20 cellular contexts compared by ENCODE assay signal in genomic region chr20:64113444-64113775, GRCh38. TPM values are rescaled to one million over a fixed set of nuclear protein-coding genes. Genes with fewer than 3 reads are reported as not detected.
"Had no signal": no experiment of that assay in that cellular context is flagged by ENCODE, and none has a peak within 500 bp of the region (broad histone marks: within the 10 kb centered on the region; RNA-seq: fewer than 3 reads in every experiment).

No MANE protein-coding gene starts in this region.

- H3K27ac ChIP-seq: foreskin keratinocyte, SK-N-MC had no signal

- H3K27ac Mint-ChIP-seq: activated naive CD8-positive, alpha-beta T cell treated with anti-CD3 and anti-CD28 coated beads for 36 hours; effector memory CD8-positive, alpha-beta T cell; nephron progenitor cell; type B pancreatic cell had no signal

- H3K9me3 Mint-ChIP-seq: activated naive CD8-positive, alpha-beta T cell treated with anti-CD3 and anti-CD28 coated beads for 36 hours; activated T-cell treated with anti-CD3 and anti-CD28 coated beads, Interleukin-2, amount 50 U/mL, for 4 hours; effector memory CD8-positive, alpha-beta T cell; nephron progenitor cell; type B pancreatic cell had no signal

- H3K36me3 Mint-ChIP-seq: activated naive CD8-positive, alpha-beta T cell treated with anti-CD3 and anti-CD28 coated beads for 36 hours; type B pancreatic cell had no signal

- H3K27me3 ChIP-seq: foreskin keratinocyte had no signal

- H3K27me3 Mint-ChIP-seq: activated naive CD8-positive, alpha-beta T cell treated with anti-CD3 and anti-CD28 coated beads for 36 hours had no signal

- H3K4me1 Mint-ChIP-seq: activated naive CD8-positive, alpha-beta T cell treated with anti-CD3 and anti-CD28 coated beads for 36 hours had no signal

- H3K4me1 ChIP-seq: foreskin keratinocyte had no signal

- H3K4me3 ChIP-seq: SK-N-MC had no signal

- DNase-seq: activated gamma-delta T cell; activated naive CD8-positive, alpha-beta T cell treated with anti-CD3 and anti-CD28 coated beads for 36 hours; activated T-cell treated with anti-CD3 and anti-CD28 coated beads, Interleukin-2, amount 50 U/mL, for 4 hours; amygdala; dermis blood vessel endothelial cell; foreskin keratinocyte; kidney glomerular epithelial cell; mesendoderm; nephron progenitor cell; stimulated activated CD4-positive, alpha-beta T cell treated with anti-CD3 and anti-CD28 coated beads, Interleukin-2, amount 100 ng/mL, for 48 hours; stimulated activated naive CD4-positive, alpha-beta T cell; T-helper 1 cell; T1000 had no signal

- H3K4me3 Mint-ChIP-seq: activated naive CD8-positive, alpha-beta T cell treated with anti-CD3 and anti-CD28 coated beads for 36 hours; activated T-cell treated with anti-CD3 and anti-CD28 coated beads, Interleukin-2, amount 50 U/mL, for 4 hours; effector memory CD8-positive, alpha-beta T cell; nephron progenitor cell; type B pancreatic cell had no signal

RNA-seq across cellular contexts. Expression of gene NPBWR2, which starts 6.0 kb away (rescaled TPM):
- total RNA-seq: activated naive CD8-positive, alpha-beta T cell treated with anti-CD3 and anti-CD28 coated beads for 36 hours; activated T-cell treated with anti-CD3 and anti-CD28 coated beads, Interleukin-2, amount 50 U/mL, for 4 hours; cerebellum; dermis blood vessel endothelial cell; foreskin keratinocyte; lower leg skin; osteocyte; renal cortical epithelial cell had no signal
- polyA plus RNA-seq: foreskin keratinocyte had no signal

RNA-seq across cellular contexts. Expression of gene LKAAEAR1, which starts 29.2 kb away (rescaled TPM):
- total RNA-seq: dermis blood vessel endothelial cell, foreskin keratinocyte, osteocyte, renal cortical epithelial cell had no signal
